ENCODE assay signal across 8 cellular contexts in the genomic region with DNA sequence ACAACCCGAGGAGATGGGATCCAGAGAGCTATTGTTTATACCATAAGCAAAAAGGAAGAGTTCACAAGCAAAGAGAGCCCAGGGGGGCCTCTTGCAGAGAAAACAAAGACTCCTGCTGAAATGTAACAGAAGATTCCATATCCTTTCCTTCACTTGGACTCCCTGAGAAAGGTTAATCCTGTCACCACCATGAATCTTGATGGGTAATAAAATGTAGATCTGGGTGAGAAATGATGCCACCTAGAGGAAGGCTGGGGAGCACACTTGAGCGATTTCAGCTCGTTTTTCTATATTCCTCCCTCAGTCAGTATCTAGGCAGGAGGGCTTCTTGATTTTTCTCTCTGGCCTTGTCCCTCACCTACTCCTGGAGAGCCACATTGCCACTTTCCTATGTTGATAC. TPM values are rescaled to one million over a fixed set of nuclear protein-coding genes. Genes with fewer than 3 reads are reported as not detected.
DNase-seq lines count a peak whose midpoint lies in the region; ATAC-seq lines count a peak whose summit lies in the region.

No MANE protein-coding gene starts in this region.

- H3K27ac Mint-ChIP-seq in activated T-helper 17 cell treated with anti-CD3 and anti-CD28 coated beads, Interleukin-2, amount 50 U/mL, for 72 hours = no peak overlapping the region

- no peaks in the 10 kb centered on the region for H3K9me3 Mint-ChIP-seq in activated T-helper 17 cell treated with anti-CD3 and anti-CD28 coated beads, Interleukin-2, amount 50 U/mL, for 72 hours

- no peak for ATAC-seq in activated T-helper 17 cell treated with anti-CD3 and anti-CD28 coated beads, Interleukin-2, amount 50 U/mL, for 72 hours (replicated peaks)
- no peak for ATAC-seq in stimulated activated naive CD8-positive, alpha-beta T cell treated with anti-CD3 and anti-CD28 coated beads, Interleukin-15, Interleukin-2, amounts not matched to agents 100 U/mL and 50 U/mL, for 24 hours

- peaks cover 12% of the 10 kb centered on the region for H3K36me3 Mint-ChIP-seq in activated T-helper 17 cell treated with anti-CD3 and anti-CD28 coated beads, Interleukin-2, amount 50 U/mL, for 72 hours (ENCODE audit: low read depth)

- H3K4me1 Mint-ChIP-seq in activated T-helper 17 cell treated with anti-CD3 and anti-CD28 coated beads, Interleukin-2, amount 50 U/mL, for 72 hours = no peaks in the 10 kb centered on the region

- no peaks in the 10 kb centered on the region for H3K27me3 Mint-ChIP-seq in activated T-helper 17 cell treated with anti-CD3 and anti-CD28 coated beads, Interleukin-2, amount 50 U/mL, for 72 hours

- no peak overlapping the region for H3K4me3 Mint-ChIP-seq in activated T-helper 17 cell treated with anti-CD3 and anti-CD28 coated beads, Interleukin-2, amount 50 U/mL, for 72 hours

- no peaks in the 10 kb centered on the region for H3K27me3 ChIP-seq in H7 (ENCODE audit: control insufficient read depth, insufficient read depth, low read length)

- no peak overlapping the region for H3K4me3 ChIP-seq in H7 (ENCODE audit: insufficient read depth, low read depth, low read length)

- DNase-seq in Caki2 (ENCODE audit: low read depth) (peak; percentile 8), H7 (peak; percentile 46), SK-N-DZ (ENCODE audit: low spot score) (peak; percentile 8), iris pigment epithelial cell (ENCODE audit: low read depth) (peak; percentile 19), nucleus accumbens (lab: John Stamatoyannopoulos, UW) (no peak), kidney glomerular epithelial cell (lab: John Stamatoyannopoulos, UW) (no peak)
- no peak for DNase-seq in stimulated activated naive CD8-positive, alpha-beta T cell treated with anti-CD3 and anti-CD28 coated beads, Interleukin-15, Interleukin-2, amounts not matched to agents 100 U/mL and 50 U/mL, for 24 hours

- in situ Hi-C loops in Caki2 (cut with HindIII; ENCODE audit: low pct_unique_long_range_greater_than_20kb, low sequenced_read_pairs) = no loop called here

- no peaks in the 10 kb centered on the region for H3K36me3 ChIP-seq in H7 (replicated peaks; ENCODE audit: control insufficient read depth, insufficient read depth, low read length)

RNA-seq across cellular contexts. Expression of gene KCNE5, which starts 10.2 kb away (rescaled TPM):
- total RNA-seq in Caki2 (2014; rRNA removed; shearing (Covaris generic); ENCODE audit: low replicate concordance) = not detected in 2 replicates
- 0.74 and 4.0 TPM in 2 replicates for total RNA-seq in H7 (2014; rRNA removed; shearing (Covaris generic))
- polyA plus RNA-seq in SK-N-DZ (2014; cell fraction: cytosol; rRNA removed) = 0.38 TPM in 1 of 2 replicates, not detected in the other
- 0.73 TPM in 1 of 2 replicates, not detected in the other for polyA plus RNA-seq in SK-N-DZ (2014; cell fraction: nucleus; rRNA removed)
- total RNA-seq in activated T-helper 17 cell treated with anti-CD3 and anti-CD28 coated beads, Interleukin-2, amount 50 U/mL, for 72 hours = under 1 TPM; 0.19 to 0.71 TPM

Comparison
In these comparisons a context has a peak if more than half of its experiments do, and no peak if none do; other contexts are left out.
1. DNase-seq: peak in Caki2 (single experiment), H7 (single experiment), SK-N-DZ (single experiment) and iris pigment epithelial cell (single experiment); none in nucleus accumbens (0 of 56), kidney glomerular epithelial cell (single experiment) and stimulated activated naive CD8-positive, alpha-beta T cell treated with anti-CD3 and anti-CD28 coated beads, Interleukin-15, Interleukin-2, amounts not matched to agents 100 U/mL and 50 U/mL, for 24 hours (single experiment).